ENCODE assay signal across 8 cellular contexts in genomic region chr10:3783313-3783689, GRCh38. TPM values are rescaled to one million over a fixed set of nuclear protein-coding genes. Genes with fewer than 3 reads are reported as not detected.
DNase-seq lines count a peak whose midpoint lies in the region; ATAC-seq and TF ChIP-seq lines count a peak whose summit lies in the region.

No MANE protein-coding gene starts in this region.

- H3K9me2 ChIP-seq in HCT116 (ENCODE audit: insufficient read depth) = no peaks in the 10 kb centered on the region

- H4K20me1 ChIP-seq in HCT116 (ENCODE audit: insufficient read depth) = peaks cover 30% of the 10 kb centered on the region; the same call in 1 of the 2 replicates

- H3K4me2 ChIP-seq in HCT116 (ENCODE audit: low read length) = peak overlapping the region; percentile 93

- peak overlapping the region; percentile 95 to 99 (median 98) for H3K4me3 Mint-ChIP-seq in naive B cell

- H3K4me3 ChIP-seq in HCT116 (replicated peaks in 1 of 2; ENCODE audit: low read depth in 1 of 2, low read length in 2 of 2) (peak overlapping the region; percentile 89 to 91), tibial artery (peak overlapping the region; percentile 99)

- ATAC-seq in HCT116 = peak; percentile 2
- ATAC-seq in esophagus mucosa = peak; percentile 6
- ATAC-seq in naive B cell (ENCODE audit: low read depth in 2 of 2) = peak; percentile 16 to 21

- H3K27me3 Mint-ChIP-seq in naive B cell = no peaks in the 10 kb centered on the region

- CTCF ChIA-PET in HCT116 (lab: Charles Lee) = no interaction called here

- POLR2A ChIA-PET in HCT116 (lab: Charles Lee) = interaction anchor here (0.7 to 3.2 kb wide), 11 partner anchors 11 to 571 kb away, joined by 3 to 22 read pairs (median 5); no protein-coding TSS in a partner anchor

- BruUV-seq in HCT116 (replicated peaks; lab: Mats Ljungman, UMichigan) = no TSS peak

- H3K9ac ChIP-seq in HCT116 (ENCODE audit: low read length) = peak overlapping the region; percentile 94

- H3K79me2 ChIP-seq in HCT116 (ENCODE audit: insufficient read depth, low read length) = peaks cover 67% of the 10 kb centered on the region

- H3K9me3 Mint-ChIP-seq in naive B cell = no peaks in the 10 kb centered on the region

- DNase-seq in HCT116 (ENCODE audit: low read depth, low spot score) (no peak), NCI-H446 treated with DMSO at 0.1 percent for 48 hours (lab: John Stamatoyannopoulos, UW) (peak; percentile 38), activated T-cell treated with anti-CD3 and anti-CD28 coated beads for 1 hour (ENCODE audit: low read depth) (peak; percentile 53), naive B cell (peak; percentile 67), tibial artery (peak; percentile 61 to 82), NCI-H1694 treated with DMSO at 0.1 percent for 48 hours (lab: John Stamatoyannopoulos, UW) (no peak)

- H3K27ac ChIP-seq in HCT116 (ENCODE audit: low read depth, low read length) (peak overlapping the region; percentile 96), tibial artery (peak overlapping the region; percentile 100)

- peaks cover 51 to 75% of the 10 kb centered on the region in 2 experiments for H3K4me1 ChIP-seq in HCT116 (ENCODE audit: control insufficient read depth in 1 of 2, insufficient read depth in 2 of 2, low read length in 2 of 2)
- H3K4me1 ChIP-seq in tibial artery = peaks cover 0 to 38% (median 22%) of the 10 kb centered on the region in 4 donors

- TF ChIP-seq CTCF in HCT116 (IDR thresholded peaks at IDR 0.05 in 2 of 3, conservative IDR thresholded peaks at IDR 0.05 in 1 of 3; ENCODE audit: borderline replicate concordance in 1 of 3, insufficient read depth in 1 of 3, low read depth in 2 of 3, low read length in 2 of 3) = no peak
- TF ChIP-seq CTCF in tibial artery (IDR thresholded peaks at IDR 0.05) = no peak

- peak overlapping the region; percentile 97 to 100 (median 99) for H3K27ac Mint-ChIP-seq in naive B cell

- RAD21 ChIA-PET in HCT116 (lab: Charles Lee; ENCODE audit: low non-redundant PET in 1 of 2, low total read pairs in 2 of 2, uncharacterized antibody in 2 of 2, unreplicated experiment in 2 of 2) = no interaction called here

- H3K9me3 ChIP-seq in HCT116 (ENCODE audit: control insufficient read depth in 1 of 2, insufficient read depth in 1 of 2, low read depth in 1 of 2, low read length in 2 of 2) (no peaks in the 10 kb centered on the region), tibial artery (no peaks in the 10 kb centered on the region)

- H3K27me3 ChIP-seq in HCT116 (ENCODE audit: insufficient read depth, low read length) = no peaks in the 10 kb centered on the region
- H3K27me3 ChIP-seq in tibial artery = no peaks in the 10 kb centered on the region

- H3K36me3 ChIP-seq in HCT116 (ENCODE audit: control insufficient read depth in 1 of 2, insufficient read depth in 2 of 2, low read length in 2 of 2) (peaks cover 37 to 54% of the 10 kb centered on the region in 2 experiments), tibial artery (peaks cover 36 to 38% (median 36%) of the 10 kb centered on the region in 3 donors)

- no peak for TF ChIP-seq RAD21 in HCT116 (IDR thresholded peaks at IDR 0.05; ENCODE audit: low read depth)

- H3K4me1 Mint-ChIP-seq in naive B cell = peaks cover 57 to 62% (median 59%) of the 10 kb centered on the region in 3 donors

- intact Hi-C loops in HCT116 (cut with micrococcal nuclease) = loop anchor here (2.0 to 10.0 kb wide), 2 partner anchors 70 to 372 kb away; no protein-coding TSS in a partner anchor
- intact Hi-C loops in tibial artery (cut with DNase I; ENCODE audit: low total_unique reads) = loop anchor here (5.0 to 10.0 kb wide), 7 partner anchors 274 to 982 kb away; no protein-coding TSS in a partner anchor

- TF ChIP-seq POLR2A in GM10847 (IDR thresholded peaks at IDR 0.05; ENCODE audit: extremely low read depth, insufficient read length) = peak; percentile 78
- no peak for TF ChIP-seq POLR2A in HCT116 (IDR thresholded peaks at IDR 0.05; ENCODE audit: borderline replicate concordance, extremely low read depth, insufficient read depth, insufficient read length)

- H3K36me3 Mint-ChIP-seq in naive B cell = peaks cover 26 to 39% of the 10 kb centered on the region in 2 donors

- no peak overlapping the region for H2AFZ ChIP-seq in HCT116 (ENCODE audit: low read depth, low read length, poor library complexity, severe bottlenecking)

TF ChIP-seq in HCT116, 20 proteins besides CTCF, POLR2A, EP300 and RAD21:
- TF ChIP-seq EZH2phosphoT487 (IDR thresholded peaks at IDR 0.05; ENCODE audit: borderline replicate concordance) (no peak), SIN3A (IDR thresholded peaks at IDR 0.05; ENCODE audit: low read depth) (no peak), EZH2 (IDR thresholded peaks at IDR 0.05) (no peak), ZNF274 (IDR thresholded peaks at IDR 0.05; ENCODE audit: low read depth, low read length) (no peak), ZBTB33 (IDR thresholded peaks at IDR 0.05; ENCODE audit: extremely low read depth, insufficient replicate concordance, low read length) (no peak), EGR1 (IDR thresholded peaks at IDR 0.05; ENCODE audit: low read depth) (no peak), JUND (IDR thresholded peaks at IDR 0.05) (no peak), TCF7L2 (IDR thresholded peaks at IDR 0.05; ENCODE audit: borderline replicate concordance, extremely low read depth, insufficient read depth, insufficient read length) (peak; percentile 1), SRF (IDR thresholded peaks at IDR 0.05; ENCODE audit: low read depth) (peak; percentile 42; the same call in 1 of the 2 replicates), REST (IDR thresholded peaks at IDR 0.05; ENCODE audit: low read depth) (no peak), SP1 (IDR thresholded peaks at IDR 0.05; ENCODE audit: low read depth) (no peak; the same call in 1 of the 2 replicates), CEBPB (IDR thresholded peaks at IDR 0.05; ENCODE audit: low read depth) (no peak), ZFX (IDR thresholded peaks at IDR 0.05) (no peak), POLR2AphosphoS5 (IDR thresholded peaks at IDR 0.05; ENCODE audit: low read depth, low read length) (0 out of 2 replicates have a peak, but pooled peaks have one; percentile 4), YY1 (IDR thresholded peaks at IDR 0.05; ENCODE audit: extremely low read depth, insufficient replicate concordance, low read depth, low read length) (no peak), ATF3 (IDR thresholded peaks at IDR 0.05) (no peak), CBX3 (IDR thresholded peaks at IDR 0.05; ENCODE audit: low read depth) (0 out of 2 replicates have a peak, but pooled peaks have one; percentile 7), FOSL1 (IDR thresholded peaks at IDR 0.05; ENCODE audit: low read depth) (no peak), ELF1 (IDR thresholded peaks at IDR 0.05; ENCODE audit: borderline replicate concordance, low read depth) (no peak), MAX (IDR thresholded peaks at IDR 0.05) (0 out of 2 replicates have a peak, but pooled peaks have one; percentile 3)

RNA-seq across cellular contexts. Expression of gene KLF6, which starts 1.7 kb away (rescaled TPM):
- 82.2 TPM for total RNA-seq in HCT116 (2021; ENCODE audit: unreplicated experiment)
- polyA plus RNA-seq in HCT116 (2012) = 119 and 155 TPM in 2 replicates
- 98.5 TPM for total RNA-seq in esophagus mucosa
- 1,000 to 10,000 TPM in 1 of 6 donors, 100 to 1,000 TPM in 5; 316 to 1,111 (median 647) TPM for polyA plus RNA-seq in naive B cell (ENCODE audit: low read depth in 6 of 6)

Comparison
In these comparisons a context has a peak if more than half of its experiments do, and no peak if none do; other contexts are left out.
1. DNase-seq: peak in NCI-H446 treated with DMSO at 0.1 percent for 48 hours (single experiment), activated T-cell treated with anti-CD3 and anti-CD28 coated beads for 1 hour (single experiment), naive B cell (single experiment) and tibial artery (2 of 2); none in HCT116 (single experiment) and NCI-H1694 treated with DMSO at 0.1 percent for 48 hours (single experiment).
2. Peak in every context shown above with its lines, with median percentiles within 50 percentile points of each other: ATAC-seq.